Comparison of ENCODE assay signal across 19 cellular contexts in genomic region chr12:96846313-96846712, GRCh38.
"Had no signal": no experiment of that assay in that cellular context is flagged by ENCODE, and none has a peak within 500 bp of the region (broad histone marks: within the 10 kb centered on the region; RNA-seq: fewer than 3 reads in every experiment).

No MANE protein-coding gene starts in this region.

- H3K36me3 ChIP-seq: right lobe of liver, tibial nerve had no signal

- H3K4me3 Mint-ChIP-seq: activated CD8-positive, alpha-beta T cell treated with anti-CD3 and anti-CD28 coated beads for 36 hours; effector memory CD8-positive, alpha-beta T cell; immature natural killer cell; naive thymus-derived CD8-positive, alpha-beta T cell; stimulated activated memory B cell treated with anti-CD40 and anti-IgM and Interleukin-4, amounts not matched to agents 10 μg/mL and 1 μg/mL and 100 μg/mL, for 72 hours had no signal

- H3K4me1 ChIP-seq: body of pancreas, psoas muscle, right lobe of liver, tibial nerve had no signal

- H3K4me3 ChIP-seq: body of pancreas, hepatocyte, lung, mucosa of descending colon, psoas muscle, right lobe of liver, tibial nerve had no signal

- H3K9me3 ChIP-seq: body of pancreas, mucosa of descending colon, psoas muscle, right lobe of liver, tibial nerve had no signal

- H3K79me2 ChIP-seq: hepatocyte had no signal

- H3K27ac ChIP-seq: body of pancreas, hepatocyte, psoas muscle, right lobe of liver, tibial nerve had no signal

- ATAC-seq: activated CD8-positive, alpha-beta T cell treated with anti-CD3 and anti-CD28 coated beads for 36 hours; body of pancreas; effector memory CD8-positive, alpha-beta T cell; left cardiac atrium; mucosa of descending colon; naive thymus-derived CD8-positive, alpha-beta T cell; psoas muscle; right lobe of liver; stimulated activated memory B cell treated with anti-CD40 and anti-IgM and Interleukin-4, amounts not matched to agents 10 μg/mL and 1 μg/mL and 100 μg/mL, for 72 hours had no signal

- H3K4me1 Mint-ChIP-seq: immature natural killer cell; naive thymus-derived CD8-positive, alpha-beta T cell; stimulated activated memory B cell treated with anti-CD40 and anti-IgM and Interleukin-4, amounts not matched to agents 10 μg/mL and 1 μg/mL and 100 μg/mL, for 72 hours had no signal

- H3K36me3 Mint-ChIP-seq: immature natural killer cell; naive thymus-derived CD8-positive, alpha-beta T cell; stimulated activated memory B cell treated with anti-CD40 and anti-IgM and Interleukin-4, amounts not matched to agents 10 μg/mL and 1 μg/mL and 100 μg/mL, for 72 hours had no signal

- H3K4me2 ChIP-seq: hepatocyte had no signal

- H3K9me3 Mint-ChIP-seq: activated CD8-positive, alpha-beta T cell treated with anti-CD3 and anti-CD28 coated beads for 36 hours; effector memory CD8-positive, alpha-beta T cell; naive thymus-derived CD8-positive, alpha-beta T cell had no signal

- H3K27me3 ChIP-seq: body of pancreas, hepatocyte, right lobe of liver, tibial nerve had no signal

- H2AFZ ChIP-seq: hepatocyte had no signal

- DNase-seq: activated CD8-positive, alpha-beta memory T cell treated with anti-CD3 and anti-CD28 coated beads, Interleukin-2, amount 50 U/mL, for 4 hours; activated CD8-positive, alpha-beta T cell treated with anti-CD3 and anti-CD28 coated beads for 36 hours; activated naive CD4-positive, alpha-beta T cell; body of pancreas; central memory CD4-positive, alpha-beta T cell; effector memory CD8-positive, alpha-beta T cell; immature natural killer cell; left cardiac atrium; mucosa of descending colon; naive thymus-derived CD8-positive, alpha-beta T cell; occipital lobe; psoas muscle; right lobe of liver; stimulated activated CD4-positive, alpha-beta T cell treated with anti-CD3 and anti-CD28 coated beads, Interleukin-1b, Interleukin-23, amount 100 ng/mL, for 48 hours; SW 1271 had no signal

- H3K27ac Mint-ChIP-seq: activated CD8-positive, alpha-beta T cell treated with anti-CD3 and anti-CD28 coated beads for 36 hours; effector memory CD8-positive, alpha-beta T cell; immature natural killer cell; naive thymus-derived CD8-positive, alpha-beta T cell; stimulated activated memory B cell treated with anti-CD40 and anti-IgM and Interleukin-4, amounts not matched to agents 10 μg/mL and 1 μg/mL and 100 μg/mL, for 72 hours had no signal
